Comparison of ENCODE assay signal across 15 cellular contexts in genomic region chr2:216465580-216466197, GRCh38.
"Had no signal": no experiment of that assay in that cellular context is flagged by ENCODE, and none has a peak within 500 bp of the region (broad histone marks: within the 10 kb centered on the region; RNA-seq: fewer than 3 reads in every experiment).

No MANE protein-coding gene starts in this region.

- DNase-seq: activated B cell treated with CpG ODN at 0.5 μM for 24 hours; activated CD4-positive, alpha-beta T cell treated with anti-CD3 and anti-CD28 coated beads for 48 hours; activated CD8-positive, alpha-beta memory T cell treated with anti-CD3 and anti-CD28 coated beads, Interleukin-2, amount 50 U/mL, for 48 hours; activated naive CD4-positive, alpha-beta T cell; aorta; dermis blood vessel endothelial cell; effector memory CD8-positive, alpha-beta T cell; left cardiac atrium; ovary; sigmoid colon; spleen; stimulated activated CD4-positive, alpha-beta T cell treated with anti-CD3 and anti-CD28 coated beads, Interleukin-1b, Interleukin-23, amount 100 ng/mL, for 48 hours; upper lobe of right lung had no signal

- H3K4me3 ChIP-seq: neural progenitor cell, ovary, sigmoid colon, spleen, thoracic aorta, upper lobe of right lung had no signal

- ATAC-seq: effector memory CD8-positive, alpha-beta T cell; left cardiac atrium; upper lobe of right lung had no signal
